ENCODE assay signal across 27 cellular contexts in the genomic region with DNA sequence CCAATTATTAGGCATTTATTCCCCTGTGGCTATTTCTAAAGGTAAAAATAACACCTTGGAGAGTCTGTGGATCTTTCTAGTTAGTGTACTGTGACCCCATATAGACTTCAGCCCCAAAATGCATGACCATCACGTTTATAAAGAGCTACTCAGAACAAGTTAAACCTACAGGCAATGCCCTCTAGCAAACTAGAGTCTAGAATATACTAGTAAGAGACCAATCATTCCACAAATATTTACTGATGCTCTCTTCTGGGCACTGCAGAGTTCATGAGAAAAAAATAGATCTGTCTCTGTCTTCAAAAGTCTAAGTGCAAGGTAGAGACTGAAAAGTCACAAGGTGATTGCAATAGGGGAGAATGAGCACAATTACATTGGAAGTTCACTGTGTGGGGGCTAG.
"Had no signal": no experiment of that assay in that cellular context is flagged by ENCODE, and none has a peak within 500 bp of the region (broad histone marks: within the 10 kb centered on the region; RNA-seq: fewer than 3 reads in every experiment).

No MANE protein-coding gene starts in this region.

- H3K27me3 ChIP-seq: adrenal gland, body of pancreas, SJSA1 had no signal

- H3K9me3 Mint-ChIP-seq: activated CD4-positive, alpha-beta memory T cell treated with anti-CD3 and anti-CD28 coated beads for 36 hours; activated naive CD4-positive, alpha-beta T cell treated with anti-CD3 and anti-CD28 coated beads, Interleukin-2, amount 10 ng/mL, durations not matched to agents 7 days and 5 days; activated naive CD8-positive, alpha-beta T cell treated with anti-CD3 and anti-CD28 coated beads for 36 hours; activated T-helper 17 cell treated with anti-CD3 and anti-CD28 coated beads, Interleukin-2, amount 50 U/mL, for 72 hours; central memory CD8-positive, alpha-beta T cell had no signal

- ATAC-seq: activated T-helper 17 cell treated with anti-CD3 and anti-CD28 coated beads, Interleukin-2, amount 50 U/mL, for 72 hours; body of pancreas; PC-3; T-helper 17 cell had no signal

- H3K4me3 Mint-ChIP-seq: activated CD4-positive, alpha-beta memory T cell treated with anti-CD3 and anti-CD28 coated beads for 36 hours; activated CD4-positive, alpha-beta T cell treated with anti-CD3 and anti-CD28 coated beads, Interleukin-2, amount 10 ng/mL, durations not matched to agents 7 days and 5 days; activated naive CD4-positive, alpha-beta T cell treated with anti-CD3 and anti-CD28 coated beads, Interleukin-2, amount 10 ng/mL, durations not matched to agents 7 days and 5 days; activated naive CD8-positive, alpha-beta T cell treated with anti-CD3 and anti-CD28 coated beads for 36 hours; activated T-helper 17 cell treated with anti-CD3 and anti-CD28 coated beads, Interleukin-2, amount 50 U/mL, for 72 hours; central memory CD8-positive, alpha-beta T cell; T-helper 17 cell had no signal

- H3K4me1 ChIP-seq: adrenal gland, body of pancreas had no signal

- H3K36me3 ChIP-seq: adrenal gland had no signal

- H3K4me3 ChIP-seq: adrenal gland, body of pancreas, SJSA1 had no signal

- DNase-seq: activated CD4-positive, alpha-beta memory T cell treated with anti-CD3 and anti-CD28 coated beads for 36 hours; activated CD4-positive, alpha-beta T cell treated with anti-CD3 and anti-CD28 coated beads, Interleukin-2, amount 10 ng/mL, durations not matched to agents 7 days and 5 days; activated CD4-positive, CD25-positive, alpha-beta regulatory T cell; activated gamma-delta T cell treated with Interleukin-2 at 50 U/mL for 16 hours; activated naive CD4-positive, alpha-beta T cell treated with anti-CD3 and anti-CD28 coated beads, Interleukin-2, amount 10 ng/mL, durations not matched to agents 7 days and 5 days; activated naive CD8-positive, alpha-beta T cell treated with anti-CD3 and anti-CD28 coated beads for 36 hours; activated T-cell treated with anti-CD3 and anti-CD28 coated beads for 4 hours; activated T-cell treated with anti-CD3 and anti-CD28 coated beads, Interleukin-2, amount 50 U/mL, for 48 hours; adrenal gland; anterior cingulate cortex; body of pancreas; Kasumi-1; KBM-7; NCI-H1105 treated with DMSO at 0.1 percent for 48 hours; NCI-H1436 treated with DMSO at 0.1 percent for 48 hours; NCI-H187 treated with DMSO at 0.1 percent for 48 hours; NCI-H2081 treated with DMSO at 0.1 percent for 48 hours; NCI-H446; NCI-H524; PC-3; SHP77; T-helper 17 cell; T1000 had no signal

- H3K27ac ChIP-seq: body of pancreas, SJSA1, VCaP had no signal

- H3K36me3 Mint-ChIP-seq: activated CD4-positive, alpha-beta memory T cell treated with anti-CD3 and anti-CD28 coated beads for 36 hours; activated naive CD4-positive, alpha-beta T cell treated with anti-CD3 and anti-CD28 coated beads, Interleukin-2, amount 10 ng/mL, durations not matched to agents 7 days and 5 days; activated naive CD8-positive, alpha-beta T cell treated with anti-CD3 and anti-CD28 coated beads for 36 hours had no signal

- H3K9me3 ChIP-seq: adrenal gland, body of pancreas, SJSA1 had no signal

- H3K27me3 Mint-ChIP-seq: activated CD4-positive, alpha-beta memory T cell treated with anti-CD3 and anti-CD28 coated beads for 36 hours; activated CD4-positive, alpha-beta T cell treated with anti-CD3 and anti-CD28 coated beads, Interleukin-2, amount 10 ng/mL, durations not matched to agents 7 days and 5 days; activated naive CD4-positive, alpha-beta T cell treated with anti-CD3 and anti-CD28 coated beads, Interleukin-2, amount 10 ng/mL, durations not matched to agents 7 days and 5 days; activated naive CD8-positive, alpha-beta T cell treated with anti-CD3 and anti-CD28 coated beads for 36 hours had no signal

- H3K4me1 Mint-ChIP-seq: activated naive CD8-positive, alpha-beta T cell treated with anti-CD3 and anti-CD28 coated beads for 36 hours; activated T-helper 17 cell treated with anti-CD3 and anti-CD28 coated beads, Interleukin-2, amount 50 U/mL, for 72 hours; central memory CD8-positive, alpha-beta T cell had no signal

- H3K27ac Mint-ChIP-seq: activated CD4-positive, alpha-beta memory T cell treated with anti-CD3 and anti-CD28 coated beads for 36 hours; activated CD4-positive, alpha-beta T cell treated with anti-CD3 and anti-CD28 coated beads, Interleukin-2, amount 10 ng/mL, durations not matched to agents 7 days and 5 days; activated naive CD4-positive, alpha-beta T cell treated with anti-CD3 and anti-CD28 coated beads, Interleukin-2, amount 10 ng/mL, durations not matched to agents 7 days and 5 days; activated naive CD8-positive, alpha-beta T cell treated with anti-CD3 and anti-CD28 coated beads for 36 hours; activated T-helper 17 cell treated with anti-CD3 and anti-CD28 coated beads, Interleukin-2, amount 50 U/mL, for 72 hours; T-helper 17 cell had no signal
